In the genomic region with DNA sequence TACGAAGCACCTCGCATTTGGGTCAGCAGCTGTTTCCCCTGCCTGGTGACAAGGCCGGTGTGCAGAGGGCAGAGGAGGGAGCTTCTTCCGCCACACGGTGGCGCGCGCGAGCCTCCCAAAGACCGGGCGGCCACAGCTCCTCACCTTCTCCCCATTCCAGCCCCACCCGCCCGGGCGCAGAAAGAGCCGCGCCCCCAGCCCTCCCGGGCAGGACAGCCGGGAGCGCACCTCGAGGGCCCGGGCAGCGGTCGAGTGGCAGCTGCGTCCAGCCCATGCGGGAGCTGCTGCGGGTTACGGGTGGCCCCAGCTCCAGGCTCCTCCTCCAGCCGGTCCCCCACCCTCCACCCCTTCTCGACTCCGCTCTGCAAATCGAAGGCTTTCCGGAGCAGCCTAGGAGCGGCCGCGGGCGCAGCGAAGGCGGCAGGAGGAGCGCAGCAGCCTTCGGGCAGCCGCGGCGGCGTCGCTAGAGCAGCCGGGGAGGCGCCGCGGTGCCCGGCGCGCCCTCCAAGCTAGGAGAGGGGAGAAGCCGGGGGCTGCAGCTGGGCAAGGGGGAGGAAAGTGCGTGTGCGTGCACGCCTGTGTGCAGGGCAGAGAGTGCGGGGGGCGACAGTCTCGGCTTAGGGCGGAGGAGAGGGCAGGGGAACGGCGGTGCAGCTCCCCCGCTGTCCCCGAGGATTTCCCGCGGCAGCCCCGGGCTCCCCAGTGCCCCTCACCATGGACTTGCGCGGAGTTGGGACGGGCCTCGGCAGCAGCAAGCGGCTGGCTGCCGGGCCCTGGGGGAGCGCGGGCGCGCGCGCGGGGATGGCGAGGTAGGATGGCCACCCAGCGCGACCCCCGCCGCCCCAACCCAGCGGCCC, we compare ENCODE assay signal across 9 cellular contexts. TPM values are rescaled to one million over a fixed set of nuclear protein-coding genes. Genes with fewer than 3 reads are reported as not detected.
DNase-seq lines count a peak whose midpoint lies in the region; ATAC-seq and TF ChIP-seq lines count a peak whose summit lies in the region.
"Had no signal": no experiment of that assay in that cellular context is flagged by ENCODE, and none has a peak within 500 bp of the region (broad histone marks: within the 10 kb centered on the region; RNA-seq: fewer than 3 reads in every experiment).

TSS of gene CCDC85A (plus strand) at position 348 of the 857 bp plus-strand sequence. CDS start 635 bp downstream, outside the sequence.

- peak within 1 kb of the TSS; percentile 74 to 76 for H3K27ac ChIP-seq in left lung

- no peaks in the 10 kb centered on the region for H3K9me3 Mint-ChIP-seq in dendritic cell treated with granulocyte-macrophage colony-stimulating factor and Interleukin-4, amounts not matched to agents 40 ng/mL and 50 ng/mL, for 4 days

- H3K9me3 ChIP-seq in BE2C (no peaks in the 10 kb centered on the region), left lung (no peaks in the 10 kb centered on the region)

- H3K27me3 ChIP-seq in BE2C (peaks cover 43% of the 10 kb centered on the region), left lung (peaks cover 0 to 60% of the 10 kb centered on the region in 2 donors)

- H3K36me3 ChIP-seq in BE2C: no peaks in the 10 kb centered on the region
- H3K36me3 ChIP-seq in left lung: no peaks in the 10 kb centered on the region

- no peaks in the 10 kb centered on the region for H3K36me3 Mint-ChIP-seq in dendritic cell treated with granulocyte-macrophage colony-stimulating factor and Interleukin-4, amounts not matched to agents 40 ng/mL and 50 ng/mL, for 4 days (ENCODE audit: low read depth)

- peak within 1 kb of the TSS; percentile 33 for H3K4me3 ChIP-seq in BE2C (ENCODE audit: low read depth, low read length)
- peak within 1 kb of the TSS; percentile 53 to 61 for H3K4me3 ChIP-seq in left lung

- peak; percentile 53 for TF ChIP-seq CTCF in BE2C (IDR thresholded peaks at IDR 0.05; ENCODE audit: low read depth, low read length)
- TF ChIP-seq CTCF in left lung (IDR thresholded peaks at IDR 0.05): peak; percentile 89 to 92

- peak within 1 kb of the TSS; percentile 74 for H3K4me3 Mint-ChIP-seq in dendritic cell treated with granulocyte-macrophage colony-stimulating factor and Interleukin-4, amounts not matched to agents 40 ng/mL and 50 ng/mL, for 4 days

- peaks cover 64% of the 10 kb centered on the region for H3K27me3 Mint-ChIP-seq in dendritic cell treated with granulocyte-macrophage colony-stimulating factor and Interleukin-4, amounts not matched to agents 40 ng/mL and 50 ng/mL, for 4 days

- peak; percentile 74 for DNase-seq in BE2C
- peak; percentile 90 for DNase-seq in NCI-H2227 (lab: John Stamatoyannopoulos, UW; ENCODE audit: unreplicated experiment)
- peak; percentile 36 to 51 for DNase-seq in activated CD4-positive, alpha-beta T cell treated with anti-CD3 and anti-CD28 coated beads for 24 hours (ENCODE audit: low read depth in 2 of 2)
- peak; percentile 88 to 95 for DNase-seq in left lung
- peak; percentile 63 to 81 for DNase-seq in stimulated activated CD4-positive, alpha-beta T cell treated with anti-CD3 and anti-CD28 coated beads, Interleukin-2, amount 100 ng/mL, for 24 hours

- peak; percentile 95 for ATAC-seq in GM19035 (IDR thresholded peaks at IDR 0.05; ENCODE audit: unreplicated experiment)
- peak; percentile 93 for ATAC-seq in HG03196 (IDR thresholded peaks at IDR 0.05; ENCODE audit: unreplicated experiment)
- ATAC-seq in left lung: peak; percentile 92

- H3K27ac Mint-ChIP-seq in dendritic cell treated with granulocyte-macrophage colony-stimulating factor and Interleukin-4, amounts not matched to agents 40 ng/mL and 50 ng/mL, for 4 days: no peak within 1 kb of the TSS

- intact Hi-C loops in dendritic cell treated with granulocyte-macrophage colony-stimulating factor and Interleukin-4, amounts not matched to agents 40 ng/mL and 50 ng/mL, for 4 days (cut with micrococcal nuclease): no loop called here
- intact Hi-C loops in left lung (cut with DNase I): loop anchor here in 1 of 2 donors (5.0 kb wide), 1 partner anchor 568 kb away; no protein-coding TSS in a partner anchor

- peaks cover 20% of the 10 kb centered on the region for H3K4me1 Mint-ChIP-seq in dendritic cell treated with granulocyte-macrophage colony-stimulating factor and Interleukin-4, amounts not matched to agents 40 ng/mL and 50 ng/mL, for 4 days (ENCODE audit: low read depth)

- no peaks in the 10 kb centered on the region for H3K4me1 ChIP-seq in BE2C
- peaks cover 0 to 35% of the 10 kb centered on the region in 2 donors for H3K4me1 ChIP-seq in left lung

RNA-seq across cellular contexts. Expression of gene CCDC85A, which starts in this region (rescaled TPM):
- polyA plus RNA-seq in BE2C (2012; ENCODE audit: insufficient read depth, insufficient read length, low read depth): not detected
- 1 to 10 TPM; 7.6 to 8.7 TPM for total RNA-seq in left lung
- total RNA-seq: T-helper 1 cell treated with Interleukin-12 subunit alpha and Interleukin-12 subunit beta and Interleukin-4 antibody, amounts not matched to agents 30 ng/mL and 1 ng/mL, for 36 hours had no signal

Comparison
In these comparisons a context has a peak if more than half of its experiments do, and no peak if none do; other contexts are left out.
1. Peak in every context shown above with its lines: DNase-seq, ATAC-seq, H3K4me3 ChIP-seq and H3K27ac ChIP-seq.